Comparison of ENCODE assay signal across 24 cellular contexts in genomic region chr11:44645832-44646231, GRCh38.
"Had no signal": no experiment of that assay in that cellular context is flagged by ENCODE, and none has a peak within 500 bp of the region (broad histone marks: within the 10 kb centered on the region; RNA-seq: fewer than 3 reads in every experiment).

No MANE protein-coding gene starts in this region.

- H3K27ac Mint-ChIP-seq: activated CD4-positive, alpha-beta memory T cell treated with anti-CD3 and anti-CD28 coated beads, Interleukin-2, amount 10 ng/mL, durations not matched to agents 7 days and 5 days; activated CD4-positive, alpha-beta T cell treated with anti-CD3 and anti-CD28 coated beads, Interleukin-2, amount 10 ng/mL, durations not matched to agents 7 days and 5 days; activated naive CD4-positive, alpha-beta T cell treated with anti-CD3 and anti-CD28 coated beads for 36 hours; activated naive CD8-positive, alpha-beta T cell treated with anti-CD3 and anti-CD28 coated beads, Interleukin-2, amount 10 ng/mL, durations not matched to agents 7 days and 5 days; activated T-helper 17 cell treated with anti-CD3 and anti-CD28 coated beads, Interleukin-2, amount 50 U/mL, for 72 hours had no signal

- ATAC-seq: activated T-helper 17 cell treated with anti-CD3 and anti-CD28 coated beads, Interleukin-2, amount 50 U/mL, for 72 hours; PC-3 had no signal

- H3K4me3 Mint-ChIP-seq: activated CD4-positive, alpha-beta memory T cell treated with anti-CD3 and anti-CD28 coated beads, Interleukin-2, amount 10 ng/mL, durations not matched to agents 7 days and 5 days; activated CD4-positive, alpha-beta T cell treated with anti-CD3 and anti-CD28 coated beads, Interleukin-2, amount 10 ng/mL, durations not matched to agents 7 days and 5 days; activated naive CD4-positive, alpha-beta T cell treated with anti-CD3 and anti-CD28 coated beads for 36 hours; activated naive CD8-positive, alpha-beta T cell treated with anti-CD3 and anti-CD28 coated beads, Interleukin-2, amount 10 ng/mL, durations not matched to agents 7 days and 5 days; activated T-helper 17 cell treated with anti-CD3 and anti-CD28 coated beads, Interleukin-2, amount 50 U/mL, for 72 hours had no signal

- DNase-seq: activated CD4-positive, alpha-beta memory T cell treated with anti-CD3 and anti-CD28 coated beads, Interleukin-2, amount 10 ng/mL, durations not matched to agents 7 days and 5 days; activated CD4-positive, alpha-beta T cell treated with anti-CD3 and anti-CD28 coated beads, Interleukin-2, amount 10 ng/mL, durations not matched to agents 7 days and 5 days; activated CD4-positive, CD25-positive, alpha-beta regulatory T cell; activated gamma-delta T cell; activated naive CD4-positive, alpha-beta T cell treated with anti-CD3 and anti-CD28 coated beads for 36 hours; activated naive CD8-positive, alpha-beta T cell treated with anti-CD3 and anti-CD28 coated beads, Interleukin-2, amount 10 ng/mL, durations not matched to agents 7 days and 5 days; activated T-cell treated with anti-CD3 and anti-CD28 coated beads for 4 hours; activated T-cell treated with anti-CD3 and anti-CD28 coated beads, Interleukin-2, amount 50 U/mL, for 48 hours; adrenal gland; anterior cingulate cortex; cerebellar nuclear complex; IMR-90; Kasumi-1; KBM-7; NCI-H1105 treated with DMSO at 0.1 percent for 48 hours; NCI-H146; NCI-H187 treated with DMSO at 0.1 percent for 48 hours; NCI-H2081 treated with DMSO at 0.1 percent for 48 hours; NCI-H446; NCI-H524; PC-3; SHP77; T-helper 1 cell had no signal

- H3K4me1 Mint-ChIP-seq: activated CD4-positive, alpha-beta T cell treated with anti-CD3 and anti-CD28 coated beads, Interleukin-2, amount 10 ng/mL, durations not matched to agents 7 days and 5 days; activated naive CD8-positive, alpha-beta T cell treated with anti-CD3 and anti-CD28 coated beads, Interleukin-2, amount 10 ng/mL, durations not matched to agents 7 days and 5 days; activated T-helper 17 cell treated with anti-CD3 and anti-CD28 coated beads, Interleukin-2, amount 50 U/mL, for 72 hours had no signal
